ENCODE assay signal across 1 cellular context in genomic region chr3:58000713-58001467, GRCh38.
A peak's percentile ranks its signal among the peaks of the same experiment; 100 is the strongest.
TF ChIP-seq lines count a peak whose summit lies in the region.

No MANE protein-coding gene starts in this region.

TF ChIP-seq in K562, 482 proteins besides CTCF, POLR2A, EP300 and RAD21:
- TF ChIP-seq POLR2B (IDR thresholded peaks at IDR 0.05; ENCODE audit: low read depth, partially characterized antibody): no peak
- TF ChIP-seq CREB1 (IDR thresholded peaks at IDR 0.05): no peak
- TF ChIP-seq CREB1 (CRISPR knock-in tag; IDR thresholded peaks at IDR 0.05): no peak
- no peak for TF ChIP-seq DNMT1 (IDR thresholded peaks at IDR 0.05)
- TF ChIP-seq YY1 (IDR thresholded peaks at IDR 0.05; ENCODE audit: borderline replicate concordance in 1 of 3, control insufficient read depth in 1 of 3, extremely low read depth in 1 of 3, insufficient read depth in 3 of 3, insufficient read length in 1 of 3, insufficient replicate concordance in 2 of 3, low read depth in 1 of 3, low read length in 2 of 3): peak in 1 of 3 experiments; percentile 9
- no peak for TF ChIP-seq ZNF274 (IDR thresholded peaks at IDR 0.05; ENCODE audit: borderline replicate concordance, low read depth, low read length)
- TF ChIP-seq, protein P1, sequence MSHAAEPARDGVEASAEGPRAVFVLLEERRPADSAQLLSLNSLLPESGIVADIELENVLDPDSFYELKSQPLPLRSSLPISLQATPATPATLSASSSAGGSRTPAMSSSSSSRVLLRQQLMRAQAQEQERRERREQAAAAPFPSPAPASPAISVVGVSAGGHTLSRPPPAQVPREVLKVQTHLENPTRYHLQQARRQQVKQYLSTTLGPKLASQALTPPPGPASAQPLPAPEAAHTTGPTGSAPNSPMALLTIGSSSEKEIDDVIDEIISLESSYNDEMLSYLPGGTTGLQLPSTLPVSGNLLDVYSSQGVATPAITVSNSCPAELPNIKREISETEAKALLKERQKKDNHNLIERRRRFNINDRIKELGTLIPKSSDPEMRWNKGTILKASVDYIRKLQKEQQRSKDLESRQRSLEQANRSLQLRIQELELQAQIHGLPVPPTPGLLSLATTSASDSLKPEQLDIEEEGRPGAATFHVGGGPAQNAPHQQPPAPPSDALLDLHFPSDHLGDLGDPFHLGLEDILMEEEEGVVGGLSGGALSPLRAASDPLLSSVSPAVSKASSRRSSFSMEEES (CRISPR knock-in tag; IDR thresholded peaks at IDR 0.05): no peak
- TF ChIP-seq ZFP1 (CRISPR knock-in tag; IDR thresholded peaks at IDR 0.05): no peak
- TF ChIP-seq PHF21A (IDR thresholded peaks at IDR 0.05; ENCODE audit: borderline replicate concordance, low read depth): no peak
- TF ChIP-seq ZNF316 (IDR thresholded peaks at IDR 0.05): no peak
- TF ChIP-seq BCOR (IDR thresholded peaks at IDR 0.05): peak; percentile 80
- TF ChIP-seq ID3 (CRISPR knock-in tag; IDR thresholded peaks at IDR 0.05): no peak
- TF ChIP-seq ID3 (tag; IDR thresholded peaks at IDR 0.05): no peak
- TF ChIP-seq RBM25 (IDR thresholded peaks at IDR 0.05; ENCODE audit: low read depth, low read length, severe bottlenecking): peak; percentile 92
- no peak for TF ChIP-seq WHSC1 (IDR thresholded peaks at IDR 0.05; ENCODE audit: low read length)
- TF ChIP-seq, protein P2, sequence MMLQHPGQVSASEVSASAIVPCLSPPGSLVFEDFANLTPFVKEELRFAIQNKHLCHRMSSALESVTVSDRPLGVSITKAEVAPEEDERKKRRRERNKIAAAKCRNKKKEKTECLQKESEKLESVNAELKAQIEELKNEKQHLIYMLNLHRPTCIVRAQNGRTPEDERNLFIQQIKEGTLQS (IDR thresholded peaks at IDR 0.05): no peak
- TF ChIP-seq, protein P2 (CRISPR knock-in tag; conservative IDR thresholded peaks at IDR 0.05): no peak
- no peak for TF ChIP-seq ZBTB43 (CRISPR knock-in tag; IDR thresholded peaks at IDR 0.05)
- TF ChIP-seq GABPB2 (CRISPR knock-in tag; conservative IDR thresholded peaks at IDR 0.05): no peak
- TF ChIP-seq KDM1A (IDR thresholded peaks at IDR 0.05): peak in 1 of 2 experiments; percentile 33; a peak in 2 of 4 replicates
